Comparison of ENCODE assay signal across 9 cellular contexts in genomic region chr2:75403991-75404428, GRCh38.
DNase-seq lines count a peak whose midpoint lies in the region; ATAC-seq, FAIRE-seq and TF ChIP-seq lines count a peak whose summit lies in the region.
"Had no signal": no experiment of that assay in that cellular context is flagged by ENCODE, and none has a peak within 500 bp of the region (broad histone marks: within the 10 kb centered on the region; RNA-seq: fewer than 3 reads in every experiment).

No MANE protein-coding gene starts in this region.

- CTCF ChIA-PET in HCT116 (lab: Charles Lee): no interaction called here

- H3K9me3 ChIP-seq in HCT116 (ENCODE audit: control insufficient read depth in 1 of 2, insufficient read depth in 1 of 2, low read depth in 1 of 2, low read length in 2 of 2) (no peaks in the 10 kb centered on the region), pancreas (no peaks in the 10 kb centered on the region)

- no peaks in the 10 kb centered on the region for H3K4me1 ChIP-seq in HCT116 (ENCODE audit: control insufficient read depth in 1 of 2, insufficient read depth in 2 of 2, low read length in 2 of 2)
- H3K4me1 ChIP-seq in pancreas: no peaks in the 10 kb centered on the region

- 18 to 22% methylated on average over 9 of the region's 9 CpGs for WGBS in pancreas, 2 donors

- BruUV-seq in HCT116 (replicated peaks; lab: Mats Ljungman, UMichigan): no TSS peak

- TF ChIP-seq POLR2A in HCT116 (IDR thresholded peaks at IDR 0.05; ENCODE audit: borderline replicate concordance, extremely low read depth, insufficient read depth, insufficient read length) (no peak), NB4 (IDR thresholded peaks at IDR 0.05; ENCODE audit: extremely low read depth, insufficient read length) (no peak)

- H3K27ac ChIP-seq in HCT116 (ENCODE audit: low read depth, low read length) (no peak overlapping the region), pancreas (no peak overlapping the region)
- H3K27ac ChIP-seq: epithelial cell of prostate had no signal

- no peaks in the 10 kb centered on the region for H3K36me3 ChIP-seq in HCT116 (ENCODE audit: control insufficient read depth in 1 of 2, insufficient read depth in 2 of 2, low read length in 2 of 2)
- no peaks in the 10 kb centered on the region for H3K36me3 ChIP-seq in pancreas

- POLR2A ChIA-PET in HCT116 (lab: Charles Lee): no interaction called here

- TF ChIP-seq CTCF in HCT116 (IDR thresholded peaks at IDR 0.05 in 2 of 3, conservative IDR thresholded peaks at IDR 0.05 in 1 of 3; ENCODE audit: borderline replicate concordance in 1 of 3, insufficient read depth in 1 of 3, low read depth in 2 of 3, low read length in 2 of 3) (peak; percentile 57 to 70 (median 57); a peak in 5 of 6 replicates), NB4 (IDR thresholded peaks at IDR 0.05; ENCODE audit: low read depth, low read length) (peak; percentile 64), fibroblast of the aortic adventitia (IDR thresholded peaks at IDR 0.05; ENCODE audit: insufficient read depth, low read length) (peak; percentile 79), pancreas (IDR thresholded peaks at IDR 0.05) (peak; percentile 18 to 71 (median 50))

- FAIRE-seq in pancreas (lab: Jason Lieb, UNC): peak; percentile 56

- no peak overlapping the region for H3K4me2 ChIP-seq in HCT116 (ENCODE audit: low read length)

- intact Hi-C loops in HCT116 (cut with micrococcal nuclease) (loop anchor here (1.0 to 2.0 kb wide), 3 partner anchors 339 to 713 kb away; no protein-coding TSS in a partner anchor), pancreas (cut with DNase I) (loop anchor here in 2 of 3 donors (10.0 kb wide), 3 partner anchors 339 to 479 kb away; no protein-coding TSS in a partner anchor)

- no peaks in the 10 kb centered on the region; the same call in 1 of the 2 replicates for H4K20me1 ChIP-seq in HCT116 (ENCODE audit: insufficient read depth)

- peak; percentile 59 for DNase-seq in SIG-M5 treated with dmso at 0.1 percent for 504 hours (lab: John Stamatoyannopoulos, UW; ENCODE audit: unreplicated experiment)
- no peak for DNase-seq in SIG-M5 (lab: John Stamatoyannopoulos, UW)
- DNase-seq in HCT116 (ENCODE audit: low read depth, low spot score): peak; percentile 39
- peak; percentile 61 for DNase-seq in NB4 (ENCODE audit: low read depth)
- DNase-seq in SW480 (ENCODE audit: low spot score): peak; percentile 70
- peak; percentile 72 for DNase-seq in fibroblast of the aortic adventitia (ENCODE audit: low read depth)
- DNase-seq in pancreas: no peak
- DNase-seq in activated CD4-positive, alpha-beta T cell treated with anti-CD3 and anti-CD28 coated beads for 1 hour: no peak

- ATAC-seq in HCT116: peak; percentile 89
- peak; percentile 46 to 86 (median 83) for ATAC-seq in pancreas

- H3K4me3 ChIP-seq in HCT116 (replicated peaks in 1 of 2; ENCODE audit: low read depth in 1 of 2, low read length in 2 of 2): no peak overlapping the region
- no peak overlapping the region for H3K4me3 ChIP-seq in NB4 (ENCODE audit: low read depth, low read length)
- no peak overlapping the region for H3K4me3 ChIP-seq in fibroblast of the aortic adventitia (ENCODE audit: low read depth, low read length)
- H3K4me3 ChIP-seq in pancreas: no peak overlapping the region

- RAD21 ChIA-PET in HCT116 (lab: Charles Lee; ENCODE audit: low non-redundant PET in 1 of 2, low total read pairs in 2 of 2, uncharacterized antibody in 2 of 2, unreplicated experiment in 2 of 2): no interaction called here

- H3K27me3 ChIP-seq in HCT116 (ENCODE audit: insufficient read depth, low read length) (peaks cover 47% of the 10 kb centered on the region), pancreas (peaks cover 0 to 5% (median 0%) of the 10 kb centered on the region in 4 donors)

- no peak overlapping the region for H2AFZ ChIP-seq in HCT116 (ENCODE audit: low read depth, low read length, poor library complexity, severe bottlenecking)

- no peaks in the 10 kb centered on the region for H3K79me2 ChIP-seq in HCT116 (ENCODE audit: insufficient read depth, low read length)

- no peaks in the 10 kb centered on the region for H3K9me2 ChIP-seq in HCT116 (ENCODE audit: insufficient read depth)

- H3K9ac ChIP-seq in HCT116 (ENCODE audit: low read length): no peak overlapping the region

- peak; percentile 72 for TF ChIP-seq RAD21 in HCT116 (IDR thresholded peaks at IDR 0.05; ENCODE audit: low read depth)

TF ChIP-seq in HCT116, 20 proteins besides CTCF, POLR2A, EP300 and RAD21:
- TF ChIP-seq JUND (IDR thresholded peaks at IDR 0.05) (no peak), FOSL1 (IDR thresholded peaks at IDR 0.05; ENCODE audit: low read depth) (no peak), MAX (IDR thresholded peaks at IDR 0.05) (no peak), ZNF274 (IDR thresholded peaks at IDR 0.05; ENCODE audit: low read depth, low read length) (no peak), ZBTB33 (IDR thresholded peaks at IDR 0.05; ENCODE audit: extremely low read depth, insufficient replicate concordance, low read length) (no peak), SIN3A (IDR thresholded peaks at IDR 0.05; ENCODE audit: low read depth) (no peak), ZFX (IDR thresholded peaks at IDR 0.05) (no peak), EGR1 (IDR thresholded peaks at IDR 0.05; ENCODE audit: low read depth) (no peak), POLR2AphosphoS5 (IDR thresholded peaks at IDR 0.05; ENCODE audit: low read depth, low read length) (no peak), SP1 (IDR thresholded peaks at IDR 0.05; ENCODE audit: low read depth) (no peak), YY1 (IDR thresholded peaks at IDR 0.05; ENCODE audit: extremely low read depth, insufficient replicate concordance, low read depth, low read length) (no peak), CEBPB (IDR thresholded peaks at IDR 0.05; ENCODE audit: low read depth) (no peak), CBX3 (IDR thresholded peaks at IDR 0.05; ENCODE audit: low read depth) (no peak), EZH2 (IDR thresholded peaks at IDR 0.05) (no peak), REST (IDR thresholded peaks at IDR 0.05; ENCODE audit: low read depth) (no peak), TCF7L2 (IDR thresholded peaks at IDR 0.05; ENCODE audit: borderline replicate concordance, extremely low read depth, insufficient read depth, insufficient read length) (no peak), ATF3 (IDR thresholded peaks at IDR 0.05) (no peak), ELF1 (IDR thresholded peaks at IDR 0.05; ENCODE audit: borderline replicate concordance, low read depth) (no peak), EZH2phosphoT487 (IDR thresholded peaks at IDR 0.05; ENCODE audit: borderline replicate concordance) (no peak)
TF ChIP-seq in HCT116: peak in this region for 0.

Comparison
In these comparisons a context has a peak if more than half of its experiments do, and no peak if none do; other contexts are left out.
1. DNase-seq: peak in SIG-M5 treated with dmso at 0.1 percent for 504 hours (single experiment), HCT116 (single experiment), NB4 (single experiment), SW480 (single experiment) and fibroblast of the aortic adventitia (single experiment); none in SIG-M5 (single experiment), pancreas (0 of 6) and activated CD4-positive, alpha-beta T cell treated with anti-CD3 and anti-CD28 coated beads for 1 hour (single experiment).
2. Peak in every context shown above with its lines, with median percentiles within 50 percentile points of each other: CTCF ChIP-seq.